Comparison of ENCODE assay signal across 8 cellular contexts in the genomic region with DNA sequence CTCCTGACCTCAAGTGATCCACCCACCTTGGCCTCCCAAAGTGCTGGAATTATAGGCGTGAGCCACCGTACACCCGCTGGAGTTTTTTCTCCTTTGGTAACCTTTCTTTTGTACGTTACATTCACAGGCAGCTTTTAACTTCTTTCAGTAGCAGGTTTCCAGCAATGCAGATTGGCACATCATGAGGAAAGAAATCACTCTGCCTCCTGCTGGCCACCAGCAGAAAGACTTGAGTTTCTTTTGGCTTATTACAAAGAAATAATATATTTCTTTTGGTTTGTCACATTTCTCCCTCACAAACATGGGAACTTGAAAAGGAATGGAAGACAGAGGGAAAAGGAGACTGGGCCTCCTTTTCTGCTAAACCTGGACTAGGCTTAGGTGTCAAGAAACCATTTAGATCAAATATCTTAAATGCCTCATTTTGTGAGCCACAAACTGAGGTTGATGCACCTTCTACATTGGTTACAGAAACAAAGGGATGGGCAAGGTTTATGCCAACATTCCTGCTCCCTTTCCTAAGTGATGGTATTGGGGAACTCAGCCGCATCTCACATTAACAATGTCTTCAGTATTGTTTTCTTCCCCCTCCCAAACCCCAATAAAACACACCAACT. TPM values are rescaled to one million over a fixed set of nuclear protein-coding genes. Genes with fewer than 3 reads are reported as not detected.
DNase-seq lines count a peak whose midpoint lies in the region; ATAC-seq and TF ChIP-seq lines count a peak whose summit lies in the region.

No MANE protein-coding gene starts in this region.

- H2AFZ ChIP-seq in KMS-11 (ENCODE audit: low read depth), result no peak overlapping the region

- intact Hi-C loops in dendritic cell treated with granulocyte-macrophage colony-stimulating factor and Interleukin-4, amounts not matched to agents 40 ng/mL and 50 ng/mL, for 4 days (cut with micrococcal nuclease), result loop anchor here (2.0 to 5.0 kb wide), 3 partner anchors 43 to 159 kb away; a partner anchor contains a TSS
- intact Hi-C loops in mucosa of descending colon (cut with DNase I, micrococcal nuclease), result loop anchor here (5.0 to 10.0 kb wide), 2 partner anchors 44 to 67 kb away; a partner anchor contains a TSS

- no peaks in the 10 kb centered on the region for H3K27me3 Mint-ChIP-seq in WTC11 (ENCODE audit: low read depth)
- no peaks in the 10 kb centered on the region for H3K27me3 Mint-ChIP-seq in dendritic cell treated with granulocyte-macrophage colony-stimulating factor and Interleukin-4, amounts not matched to agents 40 ng/mL and 50 ng/mL, for 4 days

- no peaks in the 10 kb centered on the region for H3K9me3 Mint-ChIP-seq in WTC11
- no peaks in the 10 kb centered on the region for H3K9me3 Mint-ChIP-seq in dendritic cell treated with granulocyte-macrophage colony-stimulating factor and Interleukin-4, amounts not matched to agents 40 ng/mL and 50 ng/mL, for 4 days

- H3K27ac ChIP-seq in KMS-11 (peak overlapping the region; percentile 7; the same call in 1 of the 2 replicates), stomach smooth muscle (ENCODE audit: low read length) (peak overlapping the region; percentile 61)

- peaks cover 38% of the 10 kb centered on the region for H3K4me1 ChIP-seq in KMS-11 (ENCODE audit: low read depth, poor library complexity, severe bottlenecking)
- H3K4me1 ChIP-seq in mucosa of descending colon (ENCODE audit: low read depth), result peaks cover 20% of the 10 kb centered on the region
- H3K4me1 ChIP-seq in stomach smooth muscle (ENCODE audit: control insufficient read depth, insufficient read depth, low read length), result peaks cover 17% of the 10 kb centered on the region

- H3K9ac ChIP-seq in KMS-11 (no peak overlapping the region), stomach smooth muscle (ENCODE audit: low read length in 2 of 2) (peak overlapping the region; percentile 18 to 29)

- H3K4me3 ChIP-seq in KMS-11 (IDR thresholded peaks at IDR 0.05; ENCODE audit: insufficient read depth, low read depth, low read length) (no peak overlapping the region), mucosa of descending colon (no peak overlapping the region), stomach smooth muscle (ENCODE audit: low read length in 2 of 2) (no peak overlapping the region)

- peak overlapping the region; percentile 93 for H3K27ac Mint-ChIP-seq in WTC11
- H3K27ac Mint-ChIP-seq in dendritic cell treated with granulocyte-macrophage colony-stimulating factor and Interleukin-4, amounts not matched to agents 40 ng/mL and 50 ng/mL, for 4 days, result peak overlapping the region; percentile 62

- peak; percentile 96 for TF ChIP-seq CTCF in KMS-11 (conservative IDR thresholded peaks at IDR 0.05; ENCODE audit: low read depth, low read length)
- TF ChIP-seq CTCF in WTC11 (IDR thresholded peaks at IDR 0.05), result peak; percentile 28; the same call in 1 of the 2 replicates
- peak; percentile 43 for TF ChIP-seq CTCF in mucosa of descending colon (IDR thresholded peaks at IDR 0.05)

- POLR2A ChIA-PET in WTC11 (lab: Charles Lee), result interaction anchor here (1.6 to 1.7 kb wide), 2 partner anchors 42 to 43 kb away, joined by 4 to 6 read pairs; a partner anchor contains a TSS

- H3K79me2 ChIP-seq in KMS-11 (ENCODE audit: insufficient read depth, low read depth), result peaks cover 10% of the 10 kb centered on the region; the same call in 1 of the 2 replicates

- H3K27me3 ChIP-seq in KMS-11 (ENCODE audit: insufficient read depth, low read depth), result no peaks in the 10 kb centered on the region
- H3K27me3 ChIP-seq in stomach smooth muscle (ENCODE audit: control insufficient read depth in 1 of 2, insufficient read depth in 2 of 2, low read length in 2 of 2), result no peaks in the 10 kb centered on the region

- ATAC-seq in WTC11, result no peak
- peak; percentile 56 for ATAC-seq in mucosa of descending colon
- no peak for ATAC-seq in HG02610 (IDR thresholded peaks at IDR 0.05; ENCODE audit: unreplicated experiment)

- H3K36me3 ChIP-seq in KMS-11 (ENCODE audit: insufficient read depth) (peaks cover 25% of the 10 kb centered on the region; the same call in 1 of the 2 replicates), mucosa of descending colon (ENCODE audit: low read depth) (peaks cover 7% of the 10 kb centered on the region), stomach smooth muscle (ENCODE audit: control insufficient read depth in 2 of 2, insufficient read depth in 2 of 2, low read length in 2 of 2) (peaks cover 38 to 44% of the 10 kb centered on the region in 2 donors)

- H3K4me2 ChIP-seq in KMS-11, result no peak overlapping the region

- peaks cover 46% of the 10 kb centered on the region for H3K4me1 Mint-ChIP-seq in WTC11
- H3K4me1 Mint-ChIP-seq in dendritic cell treated with granulocyte-macrophage colony-stimulating factor and Interleukin-4, amounts not matched to agents 40 ng/mL and 50 ng/mL, for 4 days (ENCODE audit: low read depth), result peaks cover 71% of the 10 kb centered on the region

- no peak overlapping the region for H3K4me3 Mint-ChIP-seq in WTC11
- H3K4me3 Mint-ChIP-seq in dendritic cell treated with granulocyte-macrophage colony-stimulating factor and Interleukin-4, amounts not matched to agents 40 ng/mL and 50 ng/mL, for 4 days, result no peak overlapping the region

- peaks cover 84% of the 10 kb centered on the region for H3K36me3 Mint-ChIP-seq in WTC11
- peaks cover 91% of the 10 kb centered on the region for H3K36me3 Mint-ChIP-seq in dendritic cell treated with granulocyte-macrophage colony-stimulating factor and Interleukin-4, amounts not matched to agents 40 ng/mL and 50 ng/mL, for 4 days (ENCODE audit: low read depth)

- DNase-seq in DMS 273 treated with DMSO at 0.1 percent for 48 hours (lab: John Stamatoyannopoulos, UW) (peak; percentile 95), WTC11 (ENCODE audit: low spot score) (peak; percentile 37), mucosa of descending colon (peak in 2 of 3 donors; percentile 47 to 75), NCI-H2171 (lab: John Stamatoyannopoulos, UW) (no peak)

- CTCF ChIA-PET in WTC11 (lab: Charles Lee), result interaction anchor here (0.6 to 6.5 kb wide), 14 partner anchors 17 to 374 kb away, joined by 3 to 53 read pairs (median 4); a partner anchor contains a TSS

- no peaks in the 10 kb centered on the region for H4K20me1 ChIP-seq in KMS-11 (ENCODE audit: insufficient read depth)

- H3K9me3 ChIP-seq in mucosa of descending colon (no peaks in the 10 kb centered on the region), stomach smooth muscle (ENCODE audit: control insufficient read depth in 2 of 2, low read length in 2 of 2) (no peaks in the 10 kb centered on the region)

TF ChIP-seq in WTC11, 78 proteins besides CTCF, POLR2A, EP300 and RAD21 (continues in another document):
- TF ChIP-seq, protein P1, sequence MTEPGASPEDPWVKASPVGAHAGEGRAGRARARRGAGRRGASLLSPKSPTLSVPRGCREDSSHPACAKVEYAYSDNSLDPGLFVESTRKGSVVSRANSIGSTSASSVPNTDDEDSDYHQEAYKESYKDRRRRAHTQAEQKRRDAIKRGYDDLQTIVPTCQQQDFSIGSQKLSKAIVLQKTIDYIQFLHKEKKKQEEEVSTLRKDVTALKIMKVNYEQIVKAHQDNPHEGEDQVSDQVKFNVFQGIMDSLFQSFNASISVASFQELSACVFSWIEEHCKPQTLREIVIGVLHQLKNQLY (CRISPR knock-in tag; IDR thresholded peaks at IDR 0.05), result no peak
- TF ChIP-seq ZNF121 (CRISPR knock-in tag; IDR thresholded peaks at IDR 0.05) (no peak), GRHL2 (CRISPR knock-in tag; IDR thresholded peaks at IDR 0.05; ENCODE audit: insufficient replicate concordance, severe bottlenecking) (no peak), MYBL2 (CRISPR knock-in tag; IDR thresholded peaks at IDR 0.05) (no peak), ZNF138 (CRISPR knock-in tag; conservative IDR thresholded peaks at IDR 0.05) (no peak), MXD4 (CRISPR knock-in tag; IDR thresholded peaks at IDR 0.05; ENCODE audit: borderline replicate concordance) (no peak), ZNF671 (CRISPR knock-in tag; IDR thresholded peaks at IDR 0.05) (no peak)
- TF ChIP-seq, protein P2, sequence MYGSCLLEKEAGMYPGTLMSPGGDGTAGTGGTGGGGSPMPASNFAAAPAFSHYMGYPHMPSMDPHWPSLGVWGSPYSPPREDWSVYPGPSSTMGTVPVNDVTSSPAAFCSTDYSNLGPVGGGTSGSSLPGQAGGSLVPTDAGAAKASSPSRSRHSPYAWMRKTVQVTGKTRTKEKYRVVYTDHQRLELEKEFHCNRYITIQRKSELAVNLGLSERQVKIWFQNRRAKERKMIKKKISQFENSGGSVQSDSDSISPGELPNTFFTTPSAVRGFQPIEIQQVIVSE (CRISPR knock-in tag; IDR thresholded peaks at IDR 0.05; ENCODE audit: borderline replicate concordance), result no peak
- TF ChIP-seq, protein P3, sequence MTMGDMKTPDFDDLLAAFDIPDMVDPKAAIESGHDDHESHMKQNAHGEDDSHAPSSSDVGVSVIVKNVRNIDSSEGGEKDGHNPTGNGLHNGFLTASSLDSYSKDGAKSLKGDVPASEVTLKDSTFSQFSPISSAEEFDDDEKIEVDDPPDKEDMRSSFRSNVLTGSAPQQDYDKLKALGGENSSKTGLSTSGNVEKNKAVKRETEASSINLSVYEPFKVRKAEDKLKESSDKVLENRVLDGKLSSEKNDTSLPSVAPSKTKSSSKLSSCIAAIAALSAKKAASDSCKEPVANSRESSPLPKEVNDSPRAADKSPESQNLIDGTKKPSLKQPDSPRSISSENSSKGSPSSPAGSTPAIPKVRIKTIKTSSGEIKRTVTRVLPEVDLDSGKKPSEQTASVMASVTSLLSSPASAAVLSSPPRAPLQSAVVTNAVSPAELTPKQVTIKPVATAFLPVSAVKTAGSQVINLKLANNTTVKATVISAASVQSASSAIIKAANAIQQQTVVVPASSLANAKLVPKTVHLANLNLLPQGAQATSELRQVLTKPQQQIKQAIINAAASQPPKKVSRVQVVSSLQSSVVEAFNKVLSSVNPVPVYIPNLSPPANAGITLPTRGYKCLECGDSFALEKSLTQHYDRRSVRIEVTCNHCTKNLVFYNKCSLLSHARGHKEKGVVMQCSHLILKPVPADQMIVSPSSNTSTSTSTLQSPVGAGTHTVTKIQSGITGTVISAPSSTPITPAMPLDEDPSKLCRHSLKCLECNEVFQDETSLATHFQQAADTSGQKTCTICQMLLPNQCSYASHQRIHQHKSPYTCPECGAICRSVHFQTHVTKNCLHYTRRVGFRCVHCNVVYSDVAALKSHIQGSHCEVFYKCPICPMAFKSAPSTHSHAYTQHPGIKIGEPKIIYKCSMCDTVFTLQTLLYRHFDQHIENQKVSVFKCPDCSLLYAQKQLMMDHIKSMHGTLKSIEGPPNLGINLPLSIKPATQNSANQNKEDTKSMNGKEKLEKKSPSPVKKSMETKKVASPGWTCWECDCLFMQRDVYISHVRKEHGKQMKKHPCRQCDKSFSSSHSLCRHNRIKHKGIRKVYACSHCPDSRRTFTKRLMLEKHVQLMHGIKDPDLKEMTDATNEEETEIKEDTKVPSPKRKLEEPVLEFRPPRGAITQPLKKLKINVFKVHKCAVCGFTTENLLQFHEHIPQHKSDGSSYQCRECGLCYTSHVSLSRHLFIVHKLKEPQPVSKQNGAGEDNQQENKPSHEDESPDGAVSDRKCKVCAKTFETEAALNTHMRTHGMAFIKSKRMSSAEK (CRISPR knock-in tag; IDR thresholded peaks at IDR 0.05; ENCODE audit: borderline replicate concordance), result no peak

RNA-seq across cellular contexts. Expression of a gene that starts 7.8 kb away (rescaled TPM):
- total RNA-seq in WTC11 (2021), result 219 to 254 TPM (median 224 TPM) in 3 replicates
- total RNA-seq in mucosa of descending colon, result 100 to 1,000 TPM; 174 to 213 (median 194) TPM

RNA-seq across cellular contexts. Expression of a gene that starts 42.2 kb away (rescaled TPM):
- 191 to 212 TPM (median 204 TPM) in 3 replicates for total RNA-seq in WTC11 (2021)
- total RNA-seq in mucosa of descending colon, result 100 to 1,000 TPM; 221 to 258 (median 236) TPM

Comparison
In these comparisons a context has a peak if more than half of its experiments do, and no peak if none do; other contexts are left out.
1. CTCF ChIP-seq: peak in every context shown above with its lines; median percentile 96 in KMS-11; 43 in mucosa of descending colon; 28 in WTC11.